9 cellular contexts compared by ENCODE assay signal in genomic region chr11:19714093-19714386, GRCh38. TPM values are rescaled to one million over a fixed set of nuclear protein-coding genes. Genes with fewer than 3 reads are reported as not detected.
DNase-seq lines count a peak whose midpoint lies in the region; TF ChIP-seq lines count a peak whose summit lies in the region.
"Had no signal": no experiment of that assay in that cellular context is flagged by ENCODE, and none has a peak within 500 bp of the region (broad histone marks: within the 10 kb centered on the region; RNA-seq: fewer than 3 reads in every experiment).

No MANE protein-coding gene starts in this region.

- no peak overlapping the region for H3K27ac ChIP-seq in testis
- H3K27ac ChIP-seq: HL-60 had no signal

- intact Hi-C loops in testis (cut with DNase I; ENCODE audit: low total_unique reads) = no loop called here

- H3K9me3 ChIP-seq in testis = no peaks in the 10 kb centered on the region

- WGBS in testis, 2 donors = 0 to 3% methylated on average over 4 to 17 of the region's 17 CpGs

- H3K27ac Mint-ChIP-seq in activated naive CD8-positive, alpha-beta T cell treated with anti-CD3 and anti-CD28 coated beads for 36 hours = no peak overlapping the region
- H3K27ac Mint-ChIP-seq in immature natural killer cell = peak overlapping the region in 2 of 6 donors; percentile 32 to 65

- no peaks in the 10 kb centered on the region for H3K9me3 Mint-ChIP-seq in activated naive CD8-positive, alpha-beta T cell treated with anti-CD3 and anti-CD28 coated beads for 36 hours
- H3K9me3 Mint-ChIP-seq in immature natural killer cell = no peaks in the 10 kb centered on the region

- peaks cover 23% of the 10 kb centered on the region for H3K4me1 Mint-ChIP-seq in activated naive CD8-positive, alpha-beta T cell treated with anti-CD3 and anti-CD28 coated beads for 36 hours
- H3K4me1 Mint-ChIP-seq in immature natural killer cell = peaks cover 24 to 40% of the 10 kb centered on the region in 2 donors

- H3K27me3 Mint-ChIP-seq in activated naive CD8-positive, alpha-beta T cell treated with anti-CD3 and anti-CD28 coated beads for 36 hours = peaks cover 50% of the 10 kb centered on the region
- H3K27me3 Mint-ChIP-seq in immature natural killer cell (ENCODE audit: low read depth in 3 of 3) = peaks cover 23 to 28% (median 23%) of the 10 kb centered on the region in 3 donors

- H3K36me3 ChIP-seq in testis (ENCODE audit: low read depth, missing control alignments) = no peaks in the 10 kb centered on the region

- no peaks in the 10 kb centered on the region for H3K36me3 Mint-ChIP-seq in activated naive CD8-positive, alpha-beta T cell treated with anti-CD3 and anti-CD28 coated beads for 36 hours
- no peaks in the 10 kb centered on the region for H3K36me3 Mint-ChIP-seq in immature natural killer cell

- peak overlapping the region; percentile 57 to 59 for H3K4me3 ChIP-seq in testis

- TF ChIP-seq CTCF in testis (IDR thresholded peaks at IDR 0.05) = no peak

- H3K4me3 Mint-ChIP-seq in activated naive CD8-positive, alpha-beta T cell treated with anti-CD3 and anti-CD28 coated beads for 36 hours = peak overlapping the region; percentile 63
- peak overlapping the region; percentile 83 to 91 (median 87) for H3K4me3 Mint-ChIP-seq in immature natural killer cell

- peak; percentile 27 for DNase-seq in NCI-H2227 (lab: John Stamatoyannopoulos, UW; ENCODE audit: unreplicated experiment)
- no peak for DNase-seq in NCI-H2227 treated with DMSO at 0.1 percent for 48 hours (lab: John Stamatoyannopoulos, UW)
- no peak for DNase-seq in activated naive CD8-positive, alpha-beta T cell treated with anti-CD3 and anti-CD28 coated beads for 36 hours
- peak in 1 of 3 donors; percentile 4 for DNase-seq in immature natural killer cell
- DNase-seq in testis = no peak
- DNase-seq in MV-4-11 (lab: John Stamatoyannopoulos, UW) = no peak
- no peak for DNase-seq in GOT3 (lab: John Stamatoyannopoulos, UW)
- DNase-seq in Ammon's horn (ENCODE audit: low spot score) = no peak

- no peak for TF ChIP-seq POLR2A in testis (IDR thresholded peaks at IDR 0.05)

- peaks cover 21% of the 10 kb centered on the region for H3K4me1 ChIP-seq in testis

- no peaks in the 10 kb centered on the region for H3K27me3 ChIP-seq in testis

RNA-seq across cellular contexts. Expression of gene NAV2, which starts 1.4 kb away (rescaled TPM):
- under 1 TPM; 0.14 to 0.20 TPM for total RNA-seq in activated naive CD8-positive, alpha-beta T cell treated with anti-CD3 and anti-CD28 coated beads for 36 hours
- polyA plus RNA-seq in immature natural killer cell = under 1 TPM in 1 of 3 donors, not detected in 2; 0.66 TPM
- total RNA-seq in testis = 1 to 10 TPM; 3.4 to 6.0 TPM
- polyA plus RNA-seq in testis (ENCODE audit: insufficient read depth, low read depth, low replicate concordance) = 3.9 TPM
